In genomic region chr6:43020847-43021246, GRCh38 we compare ENCODE assay signal across 8 cellular contexts. TPM values are rescaled to one million over a fixed set of nuclear protein-coding genes. Genes with fewer than 3 reads are reported as not detected.
A peak's percentile ranks its signal among the peaks of the same experiment; 100 is the strongest.
DNase-seq lines count a peak whose midpoint lies in the region; ATAC-seq and TF ChIP-seq lines count a peak whose summit lies in the region.

No MANE protein-coding gene starts in this region.

- peak overlapping the region in 3 of 4 donors; percentile 90 to 97 (median 93) for H3K4me3 ChIP-seq in transverse colon

- H3K9me3 Mint-ChIP-seq in stimulated activated naive CD8-positive, alpha-beta T cell treated with anti-CD3 and anti-CD28 coated beads, Interleukin-15, Interleukin-2, amounts not matched to agents 100 ng/mL and 50 ng/mL, for 24 hours: no peaks in the 10 kb centered on the region

- H3K4me1 ChIP-seq in transverse colon: peaks cover 23 to 34% (median 33%) of the 10 kb centered on the region in 4 donors

- no peak for TF ChIP-seq POLR2A in transverse colon (IDR thresholded peaks at IDR 0.05)

- H3K27ac Mint-ChIP-seq in stimulated activated naive CD8-positive, alpha-beta T cell treated with anti-CD3 and anti-CD28 coated beads, Interleukin-15, Interleukin-2, amounts not matched to agents 100 ng/mL and 50 ng/mL, for 24 hours: peak overlapping the region; percentile 65

- peaks cover 0 to 20% (median 7%) of the 10 kb centered on the region in 4 donors for H3K36me3 ChIP-seq in transverse colon

- in situ Hi-C loops in transverse colon (cut with MboI; ENCODE audit: low pct_ligation_motif_present in 1 of 4, low pct_unique_long_range_greater_than_20kb in 1 of 4, low sequenced_read_pairs in 3 of 4): no loop called here

- no peaks in the 10 kb centered on the region for H3K27me3 ChIP-seq in transverse colon

- peaks cover 28% of the 10 kb centered on the region for H3K36me3 Mint-ChIP-seq in stimulated activated naive CD8-positive, alpha-beta T cell treated with anti-CD3 and anti-CD28 coated beads, Interleukin-15, Interleukin-2, amounts not matched to agents 100 ng/mL and 50 ng/mL, for 24 hours (ENCODE audit: low read depth)

- DNase-seq in stimulated activated naive CD8-positive, alpha-beta T cell treated with anti-CD3 and anti-CD28 coated beads, Interleukin-15, Interleukin-2, amounts not matched to agents 100 U/mL and 50 U/mL, for 24 hours: no peak
- DNase-seq in left kidney (ENCODE audit: low read depth, low spot score) (peak; percentile 65), transverse colon (no peak), NOMO-1 treated with DMSO at 0.1 percent for 48 hours (lab: John Stamatoyannopoulos, UW; ENCODE audit: unreplicated experiment) (no peak), D341Med (ENCODE audit: low spot score) (no peak), AG20443 (ENCODE audit: low spot score) (no peak)

- no peaks in the 10 kb centered on the region for H3K27me3 Mint-ChIP-seq in stimulated activated naive CD8-positive, alpha-beta T cell treated with anti-CD3 and anti-CD28 coated beads, Interleukin-15, Interleukin-2, amounts not matched to agents 100 ng/mL and 50 ng/mL, for 24 hours

- H3K9me3 ChIP-seq in transverse colon: no peaks in the 10 kb centered on the region

- H3K4me1 Mint-ChIP-seq in stimulated activated naive CD8-positive, alpha-beta T cell treated with anti-CD3 and anti-CD28 coated beads, Interleukin-15, Interleukin-2, amounts not matched to agents 100 ng/mL and 50 ng/mL, for 24 hours (ENCODE audit: low read depth): peaks cover 47% of the 10 kb centered on the region

- WGBS in transverse colon (ENCODE audit: low coverage in 1 of 2), 2 donors: 66% methylated on average over 5 of the region's 5 CpGs; no CpG with 5 or more reads in 1 of the 2 donors

- TF ChIP-seq CTCF in transverse colon (IDR thresholded peaks at IDR 0.05): no peak

- intact Hi-C loops in transverse colon (cut with DNase I; ENCODE audit: low total_unique reads): no loop called here

- H3K27ac ChIP-seq in angular gyrus (ENCODE audit: low read depth, low read length): peak overlapping the region; percentile 63
- H3K27ac ChIP-seq in transverse colon: peak overlapping the region; percentile 90 to 94 (median 92)

- ATAC-seq in stimulated activated naive CD8-positive, alpha-beta T cell treated with anti-CD3 and anti-CD28 coated beads, Interleukin-15, Interleukin-2, amounts not matched to agents 100 U/mL and 50 U/mL, for 24 hours: no peak

- TF ChIP-seq EP300 in transverse colon (IDR thresholded peaks at IDR 0.05; ENCODE audit: low read depth): no peak

- H3K4me3 Mint-ChIP-seq in stimulated activated naive CD8-positive, alpha-beta T cell treated with anti-CD3 and anti-CD28 coated beads, Interleukin-15, Interleukin-2, amounts not matched to agents 100 ng/mL and 50 ng/mL, for 24 hours: peak overlapping the region; percentile 98

RNA-seq across cellular contexts. Expression of gene RRP36, which starts 0.6 kb away (rescaled TPM):
- total RNA-seq in transverse colon: 100 to 1,000 TPM in 1 of 4 donors, 10 to 100 TPM in 3; 32.2 to 200 (median 40.5) TPM

RNA-seq across cellular contexts. Expression of gene KLHDC3, which starts 6.8 kb away (rescaled TPM):
- 10 to 100 TPM; 54.6 to 67.3 (median 63.2) TPM for total RNA-seq in transverse colon

RNA-seq across cellular contexts. Expression of gene MEA1, which starts 7.1 kb away (rescaled TPM):
- total RNA-seq in transverse colon: 10 to 100 TPM; 21.7 to 54.2 (median 37.3) TPM

RNA-seq across cellular contexts. Expression of gene CUL7, which starts 32.8 kb away (rescaled TPM):
- total RNA-seq in transverse colon: 10 to 100 TPM; 13.0 to 29.3 (median 15.7) TPM

RNA-seq across cellular contexts. Expression of gene PPP2R5D, which starts 36.5 kb away (rescaled TPM):
- total RNA-seq in transverse colon: 10 to 100 TPM; 38.0 to 87.5 (median 52.9) TPM
